Comparison of ENCODE assay signal across 14 cellular contexts in genomic region chr22:42214625-42215415, GRCh38. TPM values are rescaled to one million over a fixed set of nuclear protein-coding genes. Genes with fewer than 3 reads are reported as not detected.
DNase-seq lines count a peak whose midpoint lies in the region; ATAC-seq and TF ChIP-seq lines count a peak whose summit lies in the region.
"Had no signal": no experiment of that assay in that cellular context is flagged by ENCODE, and none has a peak within 500 bp of the region (broad histone marks: within the 10 kb centered on the region; RNA-seq: fewer than 3 reads in every experiment).

No MANE protein-coding gene starts in this region.

- peaks cover 37% of the 10 kb centered on the region for H3K79me2 ChIP-seq in PC-3 (ENCODE audit: low read length)

- peaks cover 52% of the 10 kb centered on the region for H3K4me1 Mint-ChIP-seq in activated T-cell treated with anti-CD3 and anti-CD28 coated beads, Interleukin-2, amount 50 U/mL, for 24 hours (ENCODE audit: low read depth)
- peaks cover 38% of the 10 kb centered on the region for H3K4me1 Mint-ChIP-seq in activated T-cell treated with anti-CD3 and anti-CD28 coated beads, Interleukin-2, amount 50 U/mL, for 72 hours (ENCODE audit: low read depth)
- H3K4me1 Mint-ChIP-seq in type B pancreatic cell (ENCODE audit: unreplicated experiment): peaks cover 31% of the 10 kb centered on the region
- H3K4me1 Mint-ChIP-seq in Calu3 (ENCODE audit: low read depth, unreplicated experiment): peaks cover 20% of the 10 kb centered on the region

- no peak overlapping the region for H2AFZ ChIP-seq in PC-3 (ENCODE audit: low read length)

- CTCF ChIA-PET in PC-3 (lab: Charles Lee) (no interaction called here), Calu3 (lab: Charles Lee) (interaction anchor here (0.6 kb wide), 1 partner anchor 258 kb away, joined by 5 read pairs; no protein-coding TSS in a partner anchor)

- no peak for DNase-seq in activated T-cell treated with anti-CD3 and anti-CD28 coated beads, Interleukin-2, amount 50 U/mL, for 24 hours
- no peak for DNase-seq in activated T-cell treated with anti-CD3 and anti-CD28 coated beads, Interleukin-2, amount 50 U/mL, for 72 hours
- DNase-seq in fibroblast of gingiva (ENCODE audit: low read depth) (peak; percentile 7), midbrain (lab: John Stamatoyannopoulos, UW) (peak; percentile 89), type B pancreatic cell (ENCODE audit: extremely low spot score, unreplicated experiment) (no peak), PC-3 (no peak), Calu3 (no peak), NCI-H2081 treated with DMSO at 0.1 percent for 48 hours (lab: John Stamatoyannopoulos, UW) (no peak)
- DNase-seq: activated B cell treated with CpG ODN at 0.5 μM for 24 hours, HFFc6, NCI-H1048, NCI-H446 treated with DMSO at 0.1 percent for 48 hours, upper lobe of right lung had no signal

- H3K9ac ChIP-seq in PC-3 (ENCODE audit: low read length): no peak overlapping the region

- no peak overlapping the region for H3K4me3 ChIP-seq in PC-3 (ENCODE audit: low read length)
- H3K4me3 ChIP-seq: upper lobe of right lung had no signal

- BruUV-seq in PC-3 (replicated peaks; lab: Mats Ljungman, UMichigan) (no TSS peak), Calu3 (replicated peaks; lab: Mats Ljungman, UMichigan) (no TSS peak)

- no peaks in the 10 kb centered on the region for H3K9me3 ChIP-seq in PC-3 (ENCODE audit: low read length)
- H3K9me3 ChIP-seq: neutrophil, upper lobe of right lung had no signal

- no peak overlapping the region for H3K4me3 Mint-ChIP-seq in activated T-cell treated with anti-CD3 and anti-CD28 coated beads, Interleukin-2, amount 50 U/mL, for 24 hours
- H3K4me3 Mint-ChIP-seq in activated T-cell treated with anti-CD3 and anti-CD28 coated beads, Interleukin-2, amount 50 U/mL, for 72 hours: no peak overlapping the region
- H3K4me3 Mint-ChIP-seq in type B pancreatic cell: peak overlapping the region; percentile 35
- H3K4me3 Mint-ChIP-seq in Calu3 (ENCODE audit: low read depth, unreplicated experiment): no peak overlapping the region
- H3K4me3 Mint-ChIP-seq: activated B cell treated with CpG ODN at 0.5 μM for 24 hours, HFFc6 had no signal

- no peaks in the 10 kb centered on the region for H3K27me3 Mint-ChIP-seq in activated T-cell treated with anti-CD3 and anti-CD28 coated beads, Interleukin-2, amount 50 U/mL, for 24 hours
- H3K27me3 Mint-ChIP-seq in activated T-cell treated with anti-CD3 and anti-CD28 coated beads, Interleukin-2, amount 50 U/mL, for 72 hours (ENCODE audit: low read depth): no peaks in the 10 kb centered on the region
- no peaks in the 10 kb centered on the region for H3K27me3 Mint-ChIP-seq in type B pancreatic cell
- H3K27me3 Mint-ChIP-seq in Calu3 (ENCODE audit: unreplicated experiment): no peaks in the 10 kb centered on the region
- H3K27me3 Mint-ChIP-seq: activated B cell treated with CpG ODN at 0.5 μM for 24 hours had no signal

- no peaks in the 10 kb centered on the region for H3K9me3 Mint-ChIP-seq in activated T-cell treated with anti-CD3 and anti-CD28 coated beads, Interleukin-2, amount 50 U/mL, for 24 hours
- no peaks in the 10 kb centered on the region for H3K9me3 Mint-ChIP-seq in activated T-cell treated with anti-CD3 and anti-CD28 coated beads, Interleukin-2, amount 50 U/mL, for 72 hours
- H3K9me3 Mint-ChIP-seq in type B pancreatic cell: no peaks in the 10 kb centered on the region
- no peaks in the 10 kb centered on the region for H3K9me3 Mint-ChIP-seq in Calu3 (ENCODE audit: low read depth, unreplicated experiment)
- H3K9me3 Mint-ChIP-seq: activated B cell treated with CpG ODN at 0.5 μM for 24 hours, HFFc6 had no signal

- POLR2A ChIA-PET in PC-3 (lab: Charles Lee; ENCODE audit: unreplicated experiment): no interaction called here

- H3K9me2 ChIP-seq in PC-3 (replicated peaks; ENCODE audit: low read length): no peaks in the 10 kb centered on the region

- no peak overlapping the region for H3K4me2 ChIP-seq in PC-3 (ENCODE audit: low read length)

- H3K27ac Mint-ChIP-seq in activated T-cell treated with anti-CD3 and anti-CD28 coated beads, Interleukin-2, amount 50 U/mL, for 24 hours: peak overlapping the region; percentile 41
- no peak overlapping the region for H3K27ac Mint-ChIP-seq in activated T-cell treated with anti-CD3 and anti-CD28 coated beads, Interleukin-2, amount 50 U/mL, for 72 hours
- H3K27ac Mint-ChIP-seq in type B pancreatic cell (no peak overlapping the region), Calu3 (ENCODE audit: unreplicated experiment) (no peak overlapping the region)
- H3K27ac Mint-ChIP-seq: activated B cell treated with CpG ODN at 0.5 μM for 24 hours, HFFc6 had no signal

- peaks cover 4% of the 10 kb centered on the region; the same call in 1 of the 2 replicates for H3K36me3 ChIP-seq in PC-3 (ENCODE audit: low read depth, low read length)

- no peaks in the 10 kb centered on the region for H3K4me1 ChIP-seq in PC-3 (ENCODE audit: insufficient read depth, low read length)

- no peaks in the 10 kb centered on the region for H4K20me1 ChIP-seq in PC-3 (ENCODE audit: low read length)

- intact Hi-C loops in PC-3 (cut with micrococcal nuclease) (no loop called here), Calu3 (cut with micrococcal nuclease; ENCODE audit: unreplicated experiment) (no loop called here)

- no peak overlapping the region for H3K27ac ChIP-seq in PC-3 (ENCODE audit: low read length)
- H3K27ac ChIP-seq: neutrophil, upper lobe of right lung had no signal

- H3K36me3 Mint-ChIP-seq in activated T-cell treated with anti-CD3 and anti-CD28 coated beads, Interleukin-2, amount 50 U/mL, for 24 hours (ENCODE audit: low read depth): peaks cover 62% of the 10 kb centered on the region
- H3K36me3 Mint-ChIP-seq in activated T-cell treated with anti-CD3 and anti-CD28 coated beads, Interleukin-2, amount 50 U/mL, for 72 hours (ENCODE audit: insufficient read depth in 2 of 2): peaks cover 6 to 7% of the 10 kb centered on the region in 2 donors
- H3K36me3 Mint-ChIP-seq in type B pancreatic cell (peaks cover 20% of the 10 kb centered on the region), Calu3 (ENCODE audit: insufficient read depth, unreplicated experiment) (peaks cover 23% of the 10 kb centered on the region)

- ATAC-seq in activated T-cell treated with anti-CD3 and anti-CD28 coated beads, Interleukin-2, amount 50 U/mL, for 72 hours (replicated peaks in 1 of 2): no peak
- no peak for ATAC-seq in PC-3
- ATAC-seq: upper lobe of right lung had no signal

- H3K27me3 ChIP-seq in PC-3 (ENCODE audit: low read length): no peaks in the 10 kb centered on the region
- H3K27me3 ChIP-seq: neutrophil, upper lobe of right lung had no signal

- TF ChIP-seq CTCF in type B pancreatic cell (conservative IDR thresholded peaks at IDR 0.05) (no peak), PC-3 (conservative IDR thresholded peaks at IDR 0.05; ENCODE audit: low read depth, low read length) (no peak), Calu3 (IDR thresholded peaks at IDR 0.05; ENCODE audit: unreplicated experiment) (no peak)

- no peaks in the 10 kb centered on the region for H3F3A ChIP-seq in PC-3 (ENCODE audit: low read length, unreplicated experiment)

RNA-seq across cellular contexts. Expression of gene TCF20, which starts 55.6 kb away (rescaled TPM):
- 10 to 100 TPM; 64.0 to 82.8 TPM for total RNA-seq in activated T-cell treated with anti-CD3 and anti-CD28 coated beads, Interleukin-2, amount 50 U/mL, for 72 hours
- total RNA-seq in type B pancreatic cell (ENCODE audit: low replicate concordance) (56.5 and 65.1 TPM in 2 replicates), PC-3 (2014; rRNA removed) (36.0 and 37.0 TPM in 2 replicates), Calu3 (2022) (87.2 and 96.0 TPM in 2 replicates)

Comparison
In these comparisons a context has a peak if more than half of its experiments do, and no peak if none do; other contexts are left out.
1. DNase-seq: peak in fibroblast of gingiva (single experiment) and midbrain (single experiment); none in activated T-cell treated with anti-CD3 and anti-CD28 coated beads, Interleukin-2, amount 50 U/mL, for 24 hours (single experiment), activated T-cell treated with anti-CD3 and anti-CD28 coated beads, Interleukin-2, amount 50 U/mL, for 72 hours (0 of 2), type B pancreatic cell (single experiment), PC-3 (single experiment), Calu3 (single experiment) and NCI-H2081 treated with DMSO at 0.1 percent for 48 hours (single experiment).